Comparison of ENCODE assay signal across 10 cellular contexts in genomic region chr16:66266436-66267286, GRCh38.
DNase-seq lines count a peak whose midpoint lies in the region; ATAC-seq and TF ChIP-seq lines count a peak whose summit lies in the region.
"Had no signal": no experiment of that assay in that cellular context is flagged by ENCODE, and none has a peak within 500 bp of the region (broad histone marks: within the 10 kb centered on the region; RNA-seq: fewer than 3 reads in every experiment).

No MANE protein-coding gene starts in this region.

- 27 to 41% methylated on average over 24 of the region's 24 CpGs for WGBS in esophagus, 2 donors
- 20% methylated on average over 24 of the region's 24 CpGs for WGBS in urinary bladder

- ATAC-seq in mucosa of descending colon: peak; percentile 37
- ATAC-seq in GM18907 (IDR thresholded peaks at IDR 0.05; ENCODE audit: unreplicated experiment): no peak

- no peak for TF ChIP-seq CTCF in mucosa of descending colon (IDR thresholded peaks at IDR 0.05)

- no peaks in the 10 kb centered on the region for H3K27me3 ChIP-seq in esophagus (ENCODE audit: control insufficient read depth in 1 of 2, insufficient read depth in 2 of 2, low read length in 2 of 2)
- H3K27me3 ChIP-seq: dorsolateral prefrontal cortex had no signal

- H3K9me3 ChIP-seq in esophagus (ENCODE audit: control insufficient read depth in 2 of 2, insufficient read depth in 1 of 2, low read depth in 1 of 2, low read length in 1 of 2) (no peaks in the 10 kb centered on the region), mucosa of descending colon (no peaks in the 10 kb centered on the region)

- in situ Hi-C loops in KBM-7 (cut with MboI; ENCODE audit: low pct_unique_long_range_greater_than_20kb, low sequenced_read_pairs): no loop called here

- H3K4me3 ChIP-seq in esophagus (ENCODE audit: low read depth in 1 of 2, low read length in 2 of 2) (no peak overlapping the region), mucosa of descending colon (no peak overlapping the region), urinary bladder (ENCODE audit: low read depth, low read length) (no peak overlapping the region)
- H3K4me3 ChIP-seq: dorsolateral prefrontal cortex had no signal

- no peaks in the 10 kb centered on the region for H3K36me3 ChIP-seq in esophagus (ENCODE audit: control insufficient read depth in 2 of 2, insufficient read depth in 2 of 2, low read length in 1 of 2)
- no peaks in the 10 kb centered on the region for H3K36me3 ChIP-seq in mucosa of descending colon (ENCODE audit: low read depth)
- no peaks in the 10 kb centered on the region for H3K36me3 ChIP-seq in urinary bladder (ENCODE audit: insufficient read depth)

- DNase-seq in KBM-7 (peak; percentile 15), mucosa of descending colon (peak; percentile 36 to 61 (median 52)), SKM-1 treated with dmso at 0.1 percent for 144 hours (lab: John Stamatoyannopoulos, UW; ENCODE audit: unreplicated experiment) (no peak), NCI-H1092 (lab: John Stamatoyannopoulos, UW) (no peak)
- DNase-seq: mammary epithelial cell, NCI-H187 treated with DMSO at 0.1 percent for 48 hours had no signal

- H3K4me1 ChIP-seq in esophagus (ENCODE audit: control insufficient read depth in 2 of 2, insufficient read depth in 2 of 2, low read length in 1 of 2) (peaks cover 2 to 20% of the 10 kb centered on the region in 2 donors), mucosa of descending colon (ENCODE audit: low read depth) (no peaks in the 10 kb centered on the region), urinary bladder (ENCODE audit: insufficient read depth) (no peaks in the 10 kb centered on the region)

- intact Hi-C loops in mucosa of descending colon (cut with DNase I, micrococcal nuclease): no loop called here

- peak overlapping the region; percentile 2 to 29 for H3K27ac ChIP-seq in esophagus (ENCODE audit: low read depth in 2 of 2, low read length in 1 of 2)
- H3K27ac ChIP-seq in urinary bladder (ENCODE audit: low read depth): peak overlapping the region; percentile 66
- H3K27ac ChIP-seq: dorsolateral prefrontal cortex had no signal

Comparison
In these comparisons a context has a peak if more than half of its experiments do, and no peak if none do; other contexts are left out.
1. DNase-seq: peak in KBM-7 (single experiment) and mucosa of descending colon (3 of 3); none in SKM-1 treated with dmso at 0.1 percent for 144 hours (single experiment) and NCI-H1092 (single experiment).